26 cellular contexts compared by ENCODE assay signal in genomic region chr3:34275811-34276210, GRCh38.
"Had no signal": no experiment of that assay in that cellular context is flagged by ENCODE, and none has a peak within 500 bp of the region (broad histone marks: within the 10 kb centered on the region; RNA-seq: fewer than 3 reads in every experiment).

No MANE protein-coding gene starts in this region.

- FAIRE-seq: colon, endometrium, endothelial cell of umbilical vein, frontal cortex had no signal

- H3K36me3 ChIP-seq: colonic mucosa, esophagus muscularis mucosa, esophagus squamous epithelium, gastrocnemius medialis, gastroesophageal sphincter, heart left ventricle, heart right ventricle had no signal

- H3K4me3 ChIP-seq: colonic mucosa, coronary artery, dorsolateral prefrontal cortex, esophagus muscularis mucosa, esophagus squamous epithelium, gastrocnemius medialis, gastroesophageal sphincter, heart left ventricle, heart right ventricle had no signal

- H3K27ac ChIP-seq: colonic mucosa, coronary artery, dorsolateral prefrontal cortex, epithelial cell of prostate, esophagus muscularis mucosa, esophagus squamous epithelium, foreskin keratinocyte, gastrocnemius medialis, gastroesophageal sphincter, heart left ventricle, heart right ventricle had no signal

- H3K9me3 ChIP-seq: colonic mucosa, esophagus muscularis mucosa, esophagus squamous epithelium, gastrocnemius medialis, gastroesophageal sphincter, heart left ventricle, heart right ventricle had no signal

- H3K27me3 ChIP-seq: colonic mucosa, dorsolateral prefrontal cortex, esophagus muscularis mucosa, esophagus squamous epithelium, foreskin keratinocyte, gastrocnemius medialis, gastroesophageal sphincter, heart left ventricle, heart right ventricle had no signal

- H3K4me1 ChIP-seq: colonic mucosa, esophagus muscularis mucosa, esophagus squamous epithelium, foreskin keratinocyte, gastrocnemius medialis, gastroesophageal sphincter, heart left ventricle, heart right ventricle had no signal

- DNase-seq: colonic mucosa; cortex of kidney; dorsolateral prefrontal cortex; effector CD4-positive, alpha-beta T cell; effector CD8-positive, alpha-beta T cell; effector memory CD4-positive, alpha-beta T cell; effector memory CD8-positive, alpha-beta T cell; endodermal cell; erythroblast; esophagus squamous epithelium; foreskin fibroblast; foreskin keratinocyte; foreskin melanocyte; gastrocnemius medialis; glutamatergic neuron; head of caudate nucleus; heart left ventricle; heart right ventricle had no signal
